In genomic region chr6:124888581-124889371, GRCh38 we compare ENCODE assay signal across 9 cellular contexts.
DNase-seq lines count a peak whose midpoint lies in the region; ATAC-seq lines count a peak whose summit lies in the region.
"Had no signal": no experiment of that assay in that cellular context is flagged by ENCODE, and none has a peak within 500 bp of the region (broad histone marks: within the 10 kb centered on the region; RNA-seq: fewer than 3 reads in every experiment).

No MANE protein-coding gene starts in this region.

- H3K4me1 Mint-ChIP-seq in activated T-cell treated with anti-CD3 and anti-CD28 coated beads, Interleukin-2, amount 50 U/mL, for 4 hours (ENCODE audit: low read depth) = peaks cover 12% of the 10 kb centered on the region
- peaks cover 12% of the 10 kb centered on the region for H3K4me1 Mint-ChIP-seq in dendritic cell treated with granulocyte-macrophage colony-stimulating factor and Interleukin-4, amounts not matched to agents 40 ng/mL and 50 ng/mL, for 4 days (ENCODE audit: low read depth)
- H3K4me1 Mint-ChIP-seq in stimulated activated naive CD8-positive, alpha-beta T cell treated with anti-CD3 and anti-CD28 coated beads, Interleukin-15, amount 100 ng/mL, for 72 hours = peaks cover 21% of the 10 kb centered on the region

- no peaks in the 10 kb centered on the region for H3K36me3 Mint-ChIP-seq in activated T-cell treated with anti-CD3 and anti-CD28 coated beads, Interleukin-2, amount 50 U/mL, for 4 hours (ENCODE audit: insufficient read depth)
- no peaks in the 10 kb centered on the region for H3K36me3 Mint-ChIP-seq in dendritic cell treated with granulocyte-macrophage colony-stimulating factor and Interleukin-4, amounts not matched to agents 40 ng/mL and 50 ng/mL, for 4 days (ENCODE audit: low read depth)
- H3K36me3 Mint-ChIP-seq: memory B cell had no signal

- H3K27ac Mint-ChIP-seq in dendritic cell treated with granulocyte-macrophage colony-stimulating factor and Interleukin-4, amounts not matched to agents 40 ng/mL and 50 ng/mL, for 4 days = peak overlapping the region; percentile 19
- peak overlapping the region; percentile 3 to 77 for H3K27ac Mint-ChIP-seq in stimulated activated naive CD8-positive, alpha-beta T cell treated with anti-CD3 and anti-CD28 coated beads, Interleukin-15, amount 100 ng/mL, for 72 hours
- H3K27ac Mint-ChIP-seq: memory B cell had no signal

- no peak for DNase-seq in activated T-cell treated with anti-CD3 and anti-CD28 coated beads, Interleukin-2, amount 50 U/mL, for 4 hours
- no peak for DNase-seq in activated T-cell treated with anti-CD3 and anti-CD28 coated beads, Interleukin-2, amount 50 U/mL, for 48 hours
- no peak for DNase-seq in stimulated activated naive CD8-positive, alpha-beta T cell treated with anti-CD3 and anti-CD28 coated beads, Interleukin-15, amount 100 ng/mL, for 72 hours
- DNase-seq in cerebellar nuclear complex (lab: John Stamatoyannopoulos, UW) = no peak
- DNase-seq in GM19240 (ENCODE audit: insufficient read length, low spot score) = no peak

- H3K27me3 Mint-ChIP-seq in activated T-cell treated with anti-CD3 and anti-CD28 coated beads, Interleukin-2, amount 50 U/mL, for 4 hours (ENCODE audit: low read depth) = no peaks in the 10 kb centered on the region
- no peaks in the 10 kb centered on the region for H3K27me3 Mint-ChIP-seq in dendritic cell treated with granulocyte-macrophage colony-stimulating factor and Interleukin-4, amounts not matched to agents 40 ng/mL and 50 ng/mL, for 4 days
- H3K27me3 Mint-ChIP-seq in stimulated activated naive CD8-positive, alpha-beta T cell treated with anti-CD3 and anti-CD28 coated beads, Interleukin-15, amount 100 ng/mL, for 72 hours = no peaks in the 10 kb centered on the region
- H3K27me3 Mint-ChIP-seq: memory B cell had no signal

- ATAC-seq in activated T-cell treated with anti-CD3 and anti-CD28 coated beads, Interleukin-2, amount 50 U/mL, for 4 hours = no peak
- ATAC-seq in HG03457 (IDR thresholded peaks at IDR 0.05; ENCODE audit: unreplicated experiment) = peak; percentile 45
- no peak for ATAC-seq in stimulated activated naive CD8-positive, alpha-beta T cell treated with anti-CD3 and anti-CD28 coated beads, Interleukin-15, amount 100 ng/mL, for 72 hours
- ATAC-seq in HG03135 (IDR thresholded peaks at IDR 0.05; ENCODE audit: unreplicated experiment) = no peak

- no peaks in the 10 kb centered on the region for H3K9me3 Mint-ChIP-seq in activated T-cell treated with anti-CD3 and anti-CD28 coated beads, Interleukin-2, amount 50 U/mL, for 4 hours
- H3K9me3 Mint-ChIP-seq in dendritic cell treated with granulocyte-macrophage colony-stimulating factor and Interleukin-4, amounts not matched to agents 40 ng/mL and 50 ng/mL, for 4 days = no peaks in the 10 kb centered on the region
- H3K9me3 Mint-ChIP-seq in stimulated activated naive CD8-positive, alpha-beta T cell treated with anti-CD3 and anti-CD28 coated beads, Interleukin-15, amount 100 ng/mL, for 72 hours = no peaks in the 10 kb centered on the region
- H3K9me3 Mint-ChIP-seq: memory B cell had no signal

- intact Hi-C loops in dendritic cell treated with granulocyte-macrophage colony-stimulating factor and Interleukin-4, amounts not matched to agents 40 ng/mL and 50 ng/mL, for 4 days (cut with micrococcal nuclease) = no loop called here

- H3K4me3 Mint-ChIP-seq in activated T-cell treated with anti-CD3 and anti-CD28 coated beads, Interleukin-2, amount 50 U/mL, for 4 hours = peak overlapping the region; percentile 6
- H3K4me3 Mint-ChIP-seq in dendritic cell treated with granulocyte-macrophage colony-stimulating factor and Interleukin-4, amounts not matched to agents 40 ng/mL and 50 ng/mL, for 4 days = peak overlapping the region; percentile 67
- peak overlapping the region; percentile 39 to 49 for H3K4me3 Mint-ChIP-seq in stimulated activated naive CD8-positive, alpha-beta T cell treated with anti-CD3 and anti-CD28 coated beads, Interleukin-15, amount 100 ng/mL, for 72 hours
- H3K4me3 Mint-ChIP-seq: memory B cell had no signal

Comparison
In these comparisons a context has a peak if more than half of its experiments do, and no peak if none do; other contexts are left out.
1. H3K4me3 Mint-ChIP-seq: peak in every context shown above with its lines; median percentile 67 in dendritic cell treated with granulocyte-macrophage colony-stimulating factor and Interleukin-4, amounts not matched to agents 40 ng/mL and 50 ng/mL, for 4 days; 44 in stimulated activated naive CD8-positive, alpha-beta T cell treated with anti-CD3 and anti-CD28 coated beads, Interleukin-15, amount 100 ng/mL, for 72 hours; 6 in activated T-cell treated with anti-CD3 and anti-CD28 coated beads, Interleukin-2, amount 50 U/mL, for 4 hours.